ENCODE assay signal across 8 cellular contexts in genomic region chr2:216114476-216115223, GRCh38. TPM values are rescaled to one million over a fixed set of nuclear protein-coding genes. Genes with fewer than 3 reads are reported as not detected.
DNase-seq lines count a peak whose midpoint lies in the region; ATAC-seq and TF ChIP-seq lines count a peak whose summit lies in the region.

No MANE protein-coding gene starts in this region.

- H3K36me3 ChIP-seq in adipocyte (ENCODE audit: control insufficient read depth, insufficient read depth, low read length, severe bottlenecking) (peaks cover 69% of the 10 kb centered on the region), trophoblast cell (ENCODE audit: control insufficient read depth in 1 of 2, insufficient read depth in 2 of 2, low read length in 2 of 2) (peaks cover 7 to 40% of the 10 kb centered on the region in 2 experiments), transverse colon (peaks cover 0 to 28% (median 12%) of the 10 kb centered on the region in 4 donors)

- peaks cover 5% of the 10 kb centered on the region for H3K79me1 ChIP-seq in trophoblast cell (ENCODE audit: low read length)

- peak; percentile 97 for DNase-seq in GM12864 (ENCODE audit: low read depth)
- DNase-seq in NCI-H1417 (lab: John Stamatoyannopoulos, UW), result peak; percentile 97 to 100 (median 97)
- DNase-seq in SW 1271 (lab: John Stamatoyannopoulos, UW), result peak; percentile 94 to 97
- DNase-seq in adipocyte (ENCODE audit: low read depth), result peak; percentile 100
- DNase-seq in cardiac septum (ENCODE audit: low spot score), result peak; percentile 98
- DNase-seq in trophoblast cell, result peak; percentile 99 to 100
- DNase-seq in transverse colon, result peak; percentile 99

- peak overlapping the region; percentile 100 for H3K4ac ChIP-seq in trophoblast cell (ENCODE audit: low read depth, low read length)

- peak overlapping the region; percentile 48 for H3K27ac ChIP-seq in trophoblast cell (ENCODE audit: low read depth, low read length)
- H3K27ac ChIP-seq in transverse colon, result peak overlapping the region; percentile 79 to 86 (median 84)

- no peak overlapping the region for H2BK120ac ChIP-seq in trophoblast cell (ENCODE audit: insufficient read depth, low read length, poor library complexity)

- peak; percentile 80 for TF ChIP-seq CTCF in GM12864 (IDR thresholded peaks at IDR 0.05; ENCODE audit: low read depth, low read length, missing control alignments)
- peak; percentile 80 to 94 (median 87) for TF ChIP-seq CTCF in transverse colon (IDR thresholded peaks at IDR 0.05)

- no peak overlapping the region for H2AK5ac ChIP-seq in trophoblast cell (ENCODE audit: low read length)

- H3K9me3 ChIP-seq in adipocyte (ENCODE audit: control insufficient read depth, low read length) (no peaks in the 10 kb centered on the region), trophoblast cell (ENCODE audit: insufficient read depth, low read depth, low read length) (no peaks in the 10 kb centered on the region), transverse colon (no peaks in the 10 kb centered on the region)

- peak overlapping the region; percentile 94 for H4K12ac ChIP-seq in trophoblast cell (ENCODE audit: low read depth, low read length)

- ATAC-seq in HG02623 (IDR thresholded peaks at IDR 0.05; ENCODE audit: unreplicated experiment), result peak; percentile 38

- TF ChIP-seq EP300 in transverse colon (IDR thresholded peaks at IDR 0.05; ENCODE audit: low read depth), result no peak

- H3K9ac ChIP-seq in adipocyte (ENCODE audit: low read length), result peak overlapping the region; percentile 89
- peak overlapping the region; percentile 61 for H3K9ac ChIP-seq in trophoblast cell (ENCODE audit: low read length)

- H3K79me2 ChIP-seq in trophoblast cell (ENCODE audit: control insufficient read depth, insufficient read depth, low read length, poor library complexity), result peaks cover 2% of the 10 kb centered on the region

- H3K4me3 ChIP-seq in GM12864 (ENCODE audit: low read depth, low read length), result peak overlapping the region; percentile 45
- peak overlapping the region; percentile 84 for H3K4me3 ChIP-seq in adipocyte (ENCODE audit: low read length)
- H3K4me3 ChIP-seq in trophoblast cell (ENCODE audit: low read depth, low read length), result no peak overlapping the region
- H3K4me3 ChIP-seq in transverse colon, result peak overlapping the region; percentile 36 to 61 (median 42)

- H3K18ac ChIP-seq in trophoblast cell (ENCODE audit: low read length), result no peak overlapping the region

- peak overlapping the region; percentile 65 for H2BK5ac ChIP-seq in trophoblast cell (ENCODE audit: low read depth, low read length, poor library complexity)

- H4K8ac ChIP-seq in trophoblast cell (ENCODE audit: low read depth, low read length), result peak overlapping the region; percentile 95

- no peak overlapping the region for H2BK12ac ChIP-seq in trophoblast cell (ENCODE audit: low read length)

- intact Hi-C loops in cardiac septum (cut with DNase I), result no loop called here
- intact Hi-C loops in transverse colon (cut with DNase I; ENCODE audit: low total_unique reads), result no loop called here

- H3K4me1 ChIP-seq in adipocyte (ENCODE audit: control insufficient read depth, insufficient read depth, low read length), result peaks cover 60% of the 10 kb centered on the region
- H3K4me1 ChIP-seq in trophoblast cell (ENCODE audit: control insufficient read depth in 1 of 2, insufficient read depth in 2 of 2, low read length in 2 of 2), result peaks cover 4 to 6% of the 10 kb centered on the region in 2 experiments
- peaks cover 14 to 51% (median 24%) of the 10 kb centered on the region in 4 donors for H3K4me1 ChIP-seq in transverse colon

- H3K23ac ChIP-seq in trophoblast cell (ENCODE audit: low read length), result no peak overlapping the region

- WGBS in trophoblast cell (ENCODE audit: extremely low coverage, insufficient coverage, insufficient read length), result no CpG with 5 or more reads among the region's 28 CpGs
- WGBS in transverse colon (ENCODE audit: low coverage in 1 of 2), 2 donors, result 9 to 11% methylated on average over 14 to 28 of the region's 28 CpGs

- H4K91ac ChIP-seq in trophoblast cell (ENCODE audit: low read depth, low read length), result peak overlapping the region; percentile 94

- H3K14ac ChIP-seq in trophoblast cell (ENCODE audit: low read length), result peak overlapping the region; percentile 86

- H3K4me2 ChIP-seq in trophoblast cell (ENCODE audit: low read length), result peak overlapping the region; percentile 58

- in situ Hi-C loops in transverse colon (cut with MboI; ENCODE audit: low pct_ligation_motif_present in 1 of 4, low pct_unique_long_range_greater_than_20kb in 1 of 4, low sequenced_read_pairs in 3 of 4), result loop anchor here in 2 of 4 donors (25.0 kb wide), 1 partner anchor 298 kb away; the partner anchor contains the start of gene SMARCAL1 (in 2 of the 2)

- no peak overlapping the region for H2AFZ ChIP-seq in trophoblast cell (ENCODE audit: insufficient read depth, low read length, poor library complexity)

- TF ChIP-seq POLR2A in transverse colon (IDR thresholded peaks at IDR 0.05), result no peak

- H3K27me3 ChIP-seq in adipocyte (replicated peaks; ENCODE audit: control insufficient read depth, insufficient read depth, low read length) (no peaks in the 10 kb centered on the region), trophoblast cell (ENCODE audit: insufficient read depth, low read length) (no peaks in the 10 kb centered on the region), transverse colon (no peaks in the 10 kb centered on the region)

RNA-seq across cellular contexts. Expression of gene XRCC5, which starts 5.5 kb away (rescaled TPM):
- total RNA-seq in cardiac septum, result 107 TPM
- 193 and 196 TPM in 2 replicates for polyA plus RNA-seq in trophoblast cell (2013)
- total RNA-seq in transverse colon, result 100 to 1,000 TPM in 2 of 4 donors, 10 to 100 TPM in 2; 75.6 to 120 (median 101) TPM

RNA-seq across cellular contexts. Expression of gene TMEM169, which starts 32.9 kb away (rescaled TPM):
- total RNA-seq in cardiac septum (0.22 TPM), transverse colon (1 to 10 TPM in 2 of 4 donors, under 1 TPM in 1, not detected in 1; 0.41 to 6.4 (median 1.9) TPM)
- 0.33 and 0.47 TPM in 2 replicates for polyA plus RNA-seq in trophoblast cell (2013)

RNA-seq across cellular contexts. Expression of gene PECR, which starts 33.0 kb away (rescaled TPM):
- 1.8 TPM for total RNA-seq in cardiac septum
- 1.9 and 2.2 TPM in 2 replicates for polyA plus RNA-seq in trophoblast cell (2013)
- total RNA-seq in transverse colon, result 100 to 1,000 TPM in 1 of 4 donors, 10 to 100 TPM in 3; 10.3 to 137 (median 25.8) TPM
